17 cellular contexts compared by ENCODE assay signal in the genomic region with DNA sequence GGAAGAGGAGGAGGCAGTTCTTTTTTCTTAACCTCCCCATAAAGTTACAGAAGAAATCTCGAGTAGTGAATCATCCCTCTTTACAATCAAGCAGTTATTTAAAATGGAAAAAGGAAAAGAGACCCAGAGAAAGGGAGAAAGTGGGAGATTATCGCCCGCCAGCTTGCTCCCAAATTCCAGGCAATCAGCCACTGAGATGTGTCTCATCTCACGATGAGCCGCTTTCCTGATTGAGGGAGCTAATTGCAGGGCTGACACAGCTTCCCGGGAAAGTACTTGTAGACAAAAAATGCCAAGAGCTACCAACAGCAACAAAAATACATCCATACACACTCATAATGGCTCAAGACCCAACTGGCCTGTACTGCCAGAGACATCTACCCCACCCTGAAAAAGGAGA.
DNase-seq lines count a peak whose midpoint lies in the region; ATAC-seq, FAIRE-seq and TF ChIP-seq lines count a peak whose summit lies in the region.
"Had no signal": no experiment of that assay in that cellular context is flagged by ENCODE, and none has a peak within 500 bp of the region (broad histone marks: within the 10 kb centered on the region; RNA-seq: fewer than 3 reads in every experiment).

No MANE protein-coding gene starts in this region.

- no peak overlapping the region for H3K56ac ChIP-seq in H1 (replicated peaks; ENCODE audit: insufficient read length, low read depth, low read length)

- H3K9me3 ChIP-seq in H1 (ENCODE audit: insufficient read depth in 2 of 2, low read depth in 1 of 2, low read length in 1 of 2), result peaks cover 7 to 8% of the 10 kb centered on the region in 2 experiments; a peak in 2 of 4 replicates
- H3K9me3 ChIP-seq: A549 had no signal

- no peak overlapping the region; the same call in 1 of the 2 replicates for H2BK20ac ChIP-seq in H1 (ENCODE audit: low read length)

- no peaks in the 10 kb centered on the region for H3K79me2 ChIP-seq in H1 (ENCODE audit: control insufficient read depth in 1 of 2, insufficient read depth in 2 of 2, low read length in 2 of 2)

- H3K9me3 Mint-ChIP-seq in stimulated activated memory B cell treated with anti-CD40 and anti-IgM and Interleukin-4, amounts not matched to agents 10 μg/mL and 1 μg/mL and 100 μg/mL, for 72 hours, result peaks cover 11% of the 10 kb centered on the region

- no peak overlapping the region for H2BK12ac ChIP-seq in H1 (ENCODE audit: low read depth, low read length)

- WGBS in H1 (ENCODE audit: extremely low coverage in 1 of 2, insufficient coverage in 1 of 2, insufficient read length in 1 of 2, insufficient replicate concordance in 2 of 2, low coverage in 1 of 2, low lambda C conversion rate in 2 of 2, missing lambda C conversion rate in 1 of 2), 2 experiments, result 91% methylated on average over 6 of the region's 6 CpGs; no CpG with 5 or more reads in 1 of the 2 experiments

- peak overlapping the region; percentile 23 for H3K27ac Mint-ChIP-seq in stimulated activated memory B cell treated with anti-CD40 and anti-IgM and Interleukin-4, amounts not matched to agents 10 μg/mL and 1 μg/mL and 100 μg/mL, for 72 hours
- H3K27ac Mint-ChIP-seq: CD14-positive monocyte; CD4-positive, alpha-beta memory T cell; H9 had no signal

- no peaks in the 10 kb centered on the region for H4K20me1 ChIP-seq in H1 (replicated peaks in 1 of 2; ENCODE audit: control insufficient read depth in 1 of 2, insufficient read depth in 2 of 2, low read length in 2 of 2)
- H4K20me1 ChIP-seq: BLaER1 had no signal

- H3K36me3 Mint-ChIP-seq in stimulated activated memory B cell treated with anti-CD40 and anti-IgM and Interleukin-4, amounts not matched to agents 10 μg/mL and 1 μg/mL and 100 μg/mL, for 72 hours, result peaks cover 7% of the 10 kb centered on the region
- H3K36me3 Mint-ChIP-seq: CD14-positive monocyte had no signal

- TF ChIP-seq POLR2A in H1 (IDR thresholded peaks at IDR 0.05; ENCODE audit: control extremely low read depth in 1 of 2, low read depth in 2 of 2, low read length in 2 of 2), result no peak

- H3K4me2 ChIP-seq in H1 (ENCODE audit: insufficient read depth in 1 of 2, low read depth in 2 of 2, low read length in 2 of 2), result no peak overlapping the region
- H3K4me2 ChIP-seq: A549, BLaER1 had no signal

- H2BK120ac ChIP-seq in H1 (replicated peaks; ENCODE audit: low read depth, low read length), result no peak overlapping the region

- POLR2A ChIA-PET in H1 (lab: Charles Lee; ENCODE audit: partially characterized antibody), result no interaction called here

- H3K27me3 ChIP-seq in H1 (replicated peaks in 1 of 4; ENCODE audit: control insufficient read depth in 3 of 4, extremely low read depth in 1 of 4, insufficient read depth in 3 of 4, low read length in 3 of 4), result no peaks in the 10 kb centered on the region; a peak in 1 of 7 replicates
- H3K27me3 ChIP-seq: BLaER1 had no signal

- no peak for FAIRE-seq in H1 (lab: Jason Lieb, UNC)
- FAIRE-seq: A549 had no signal

- H3K4me3 ChIP-seq in H1 (ENCODE audit: extremely low read depth in 1 of 4, insufficient read depth in 2 of 4, low read depth in 3 of 4, low read length in 4 of 4), result no peak overlapping the region
- H3K4me3 ChIP-seq: A549, BLaER1 had no signal

- H3K36me3 ChIP-seq in H1 (ENCODE audit: control insufficient read depth in 2 of 4, insufficient read depth in 4 of 4, low read length in 3 of 4), result no peaks in the 10 kb centered on the region; a peak in 1 of 8 replicates
- H3K36me3 ChIP-seq: BLaER1 had no signal

- H3K18ac ChIP-seq in H1 (ENCODE audit: extremely low read depth, low read length), result no peak overlapping the region

- H3K23me2 ChIP-seq in H1 (ENCODE audit: low read depth, low read length), result no peaks in the 10 kb centered on the region

- TF ChIP-seq RAD21 in H1 (IDR thresholded peaks at IDR 0.05 in 1 of 2, conservative IDR thresholded peaks at IDR 0.05 in 1 of 2; ENCODE audit: low read depth in 2 of 2, low read length in 2 of 2), result no peak

- no peak for ATAC-seq in stimulated activated memory B cell treated with anti-CD40 and anti-IgM and Interleukin-4, amounts not matched to agents 10 μg/mL and 1 μg/mL and 100 μg/mL, for 72 hours
- ATAC-seq: A549 had no signal

- H4K91ac ChIP-seq in H1 (replicated peaks; ENCODE audit: insufficient read length, low read length), result no peak overlapping the region

- no peak overlapping the region for H2BK5ac ChIP-seq in H1 (ENCODE audit: low read depth, low read length)

- no peak for TF ChIP-seq EP300 in H1 (IDR thresholded peaks at IDR 0.05; ENCODE audit: borderline replicate concordance in 1 of 2, low read depth in 2 of 2, low read length in 2 of 2)

- H3K27ac ChIP-seq in H1 (ENCODE audit: low read depth, low read length), result no peak overlapping the region
- H3K27ac ChIP-seq: 22Rv1, A549, BLaER1 had no signal

- H3K4ac ChIP-seq in H1 (replicated peaks; ENCODE audit: insufficient read length, low read depth, low read length), result no peak overlapping the region

- no peak overlapping the region for H3K14ac ChIP-seq in H1 (ENCODE audit: insufficient read length)

- no peak overlapping the region for H3K23ac ChIP-seq in H1 (ENCODE audit: insufficient read length)

- TF ChIP-seq CTCF in H1 (IDR thresholded peaks at IDR 0.05; ENCODE audit: control extremely low read depth in 1 of 3, insufficient read depth in 1 of 3, low read depth in 1 of 3, low read length in 3 of 3), result no peak

- H4K8ac ChIP-seq in H1 (ENCODE audit: extremely low read depth, insufficient read depth, low read length), result no peak overlapping the region

- H4K5ac ChIP-seq in H1 (ENCODE audit: insufficient read length, low read depth, low read length), result no peak overlapping the region

- H3K27me3 Mint-ChIP-seq in stimulated activated memory B cell treated with anti-CD40 and anti-IgM and Interleukin-4, amounts not matched to agents 10 μg/mL and 1 μg/mL and 100 μg/mL, for 72 hours, result peaks cover 8% of the 10 kb centered on the region

- no peak overlapping the region for H2AK5ac ChIP-seq in H1 (ENCODE audit: low read depth, low read length)

- DNase-seq in NCI-H1417 (lab: John Stamatoyannopoulos, UW) (peak in 2 of 3 experiments; percentile 29 to 57), NCI-H1417 treated with DMSO at 0.1 percent for 48 hours (lab: John Stamatoyannopoulos, UW) (no peak), Ammon's horn (ENCODE audit: low spot score) (peak; percentile 36), H1 (ENCODE audit: low read depth in 1 of 2, low spot score in 2 of 2) (no peak), middle frontal gyrus (ENCODE audit: extremely low spot score, low spot score) (no peak)
- DNase-seq in activated CD4-positive, CD25-positive, alpha-beta regulatory T cell treated with anti-CD3 and anti-CD28 coated beads, Interleukin-2, amount 50 U/mL, for 72 hours, result no peak
- DNase-seq: AML-193; CD4-positive, alpha-beta memory T cell; DMS79 treated with DMSO at 0.1 percent for 48 hours; GF-D8; GOT3; H9 had no signal

- H3K9ac ChIP-seq in H1 (replicated peaks in 1 of 4; ENCODE audit: extremely low read depth in 1 of 4, low read depth in 3 of 4, low read length in 3 of 4), result no peak overlapping the region
- H3K9ac ChIP-seq: BLaER1 had no signal

- H3K79me1 ChIP-seq in H1 (ENCODE audit: low read depth, low read length), result no peaks in the 10 kb centered on the region

- H3K4me1 ChIP-seq in H1 (replicated peaks in 1 of 4; ENCODE audit: control insufficient read depth in 3 of 4, insufficient read depth in 4 of 4, low read length in 3 of 4), result no peaks in the 10 kb centered on the region
- H3K4me1 ChIP-seq: A549, BLaER1 had no signal

- CTCF ChIA-PET in H1 (lab: Charles Lee; ENCODE audit: partially characterized antibody), result interaction anchor here (0.9 to 1.9 kb wide), 3 partner anchors 10 to 41 kb away, joined by 3 to 4 read pairs (median 3); no protein-coding TSS in a partner anchor

- no peak overlapping the region for H3K4me3 Mint-ChIP-seq in stimulated activated memory B cell treated with anti-CD40 and anti-IgM and Interleukin-4, amounts not matched to agents 10 μg/mL and 1 μg/mL and 100 μg/mL, for 72 hours
- H3K4me3 Mint-ChIP-seq: CD14-positive monocyte; CD4-positive, alpha-beta memory T cell; H9 had no signal

- H2BK15ac ChIP-seq in H1 (ENCODE audit: low read length), result 0 out of 2 replicates have a peak overlapping the region, but pooled peaks have one; percentile 65

- peaks cover 5% of the 10 kb centered on the region for H3K4me1 Mint-ChIP-seq in stimulated activated memory B cell treated with anti-CD40 and anti-IgM and Interleukin-4, amounts not matched to agents 10 μg/mL and 1 μg/mL and 100 μg/mL, for 72 hours
- H3K4me1 Mint-ChIP-seq: CD14-positive monocyte; CD4-positive, alpha-beta memory T cell had no signal

- H2AFZ ChIP-seq in H1 (ENCODE audit: low read length), result no peak overlapping the region

TF ChIP-seq in H1, 55 proteins besides CTCF, POLR2A, EP300 and RAD21:
- TF ChIP-seq POLR2AphosphoS5 (IDR thresholded peaks at IDR 0.05; ENCODE audit: low read depth, low read length) (no peak), HDAC2 (IDR thresholded peaks at IDR 0.05; ENCODE audit: borderline replicate concordance in 1 of 2, low read depth in 2 of 2, low read length in 2 of 2) (no peak), SRF (IDR thresholded peaks at IDR 0.05; ENCODE audit: low read depth, low read length) (no peak), SP1 (IDR thresholded peaks at IDR 0.05; ENCODE audit: low read depth, low read length) (no peak)

Comparison
In these comparisons a context has a peak if more than half of its experiments do, and no peak if none do; other contexts are left out.
1. DNase-seq: peak in NCI-H1417 (2 of 3) and Ammon's horn (single experiment); none in NCI-H1417 treated with DMSO at 0.1 percent for 48 hours (single experiment), H1 (0 of 2), activated CD4-positive, CD25-positive, alpha-beta regulatory T cell treated with anti-CD3 and anti-CD28 coated beads, Interleukin-2, amount 50 U/mL, for 72 hours (single experiment) and middle frontal gyrus (single experiment).